In the genomic region with DNA sequence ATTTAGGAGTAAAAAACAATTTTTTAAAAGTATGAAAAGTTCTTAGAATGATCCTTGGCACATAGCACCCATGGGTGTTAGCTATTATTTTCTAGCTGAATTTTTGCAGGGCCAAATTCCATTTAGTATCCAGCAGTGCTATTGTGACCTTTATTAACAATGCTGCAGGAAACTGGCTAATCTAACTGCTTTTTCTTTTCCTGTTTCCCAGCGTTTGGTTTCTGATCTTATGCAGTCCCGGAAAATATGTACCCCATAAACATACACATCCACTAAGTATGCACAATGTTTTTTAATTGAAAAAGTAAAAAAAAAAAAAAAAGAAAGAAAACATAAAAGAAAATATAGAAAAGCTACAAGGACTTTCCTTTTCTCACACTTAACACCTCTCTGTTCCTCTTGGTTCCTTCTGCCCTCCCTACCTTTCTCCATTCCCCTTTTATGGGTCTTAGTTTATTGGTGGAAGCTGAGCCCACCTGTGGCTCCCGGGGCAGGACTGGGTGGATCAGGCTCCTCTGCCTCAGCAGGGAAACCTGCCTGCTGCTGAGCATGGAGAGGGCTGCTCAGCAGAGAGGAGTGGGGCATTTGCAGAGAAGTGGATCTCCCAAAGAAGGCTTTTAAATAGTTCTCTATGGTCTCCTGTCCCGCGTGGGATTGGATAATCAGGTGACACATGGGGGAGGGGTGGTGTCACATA, we compare ENCODE assay signal across 20 cellular contexts.
"Had no signal": no experiment of that assay in that cellular context is flagged by ENCODE, and none has a peak within 500 bp of the region (broad histone marks: within the 10 kb centered on the region; RNA-seq: fewer than 3 reads in every experiment).

No MANE protein-coding gene starts in this region.

- H3K27ac ChIP-seq: adrenal gland, prostate gland, transverse colon, vagina, WERI-Rb-1 had no signal

- H3K4me3 ChIP-seq: adrenal gland, prostate gland, transverse colon, vagina had no signal

- H3K9me3 ChIP-seq: adrenal gland, prostate gland, transverse colon, vagina had no signal

- H3K4me3 Mint-ChIP-seq: immature natural killer cell; naive thymus-derived CD8-positive, alpha-beta T cell; stimulated activated naive CD8-positive, alpha-beta T cell treated with anti-CD3 and anti-CD28 coated beads, Interleukin-15, Interleukin-2, amounts not matched to agents 100 ng/mL and 50 ng/mL, for 24 hours; T-helper 17 cell had no signal

- H3K36me3 Mint-ChIP-seq: activated naive CD4-positive, alpha-beta T cell treated with anti-CD3 and anti-CD28 coated beads, Interleukin-2, amount 50 U/mL, for 72 hours; immature natural killer cell; naive thymus-derived CD8-positive, alpha-beta T cell had no signal

- H3K27me3 ChIP-seq: adrenal gland, transverse colon, vagina had no signal

- H3K4me1 ChIP-seq: adrenal gland, prostate gland, transverse colon, vagina had no signal

- H3K36me3 ChIP-seq: adrenal gland, prostate gland, transverse colon, vagina, WERI-Rb-1 had no signal

- DNase-seq: activated CD4-positive, alpha-beta T cell treated with anti-CD3 and anti-CD28 coated beads, Interleukin-2, amount 50 U/mL, for 4 hours; activated gamma-delta T cell treated with Interleukin-2 at 50 U/mL for 16 hours; adrenal gland; cerebellar nuclear complex; cortex of kidney; effector CD8-positive, alpha-beta T cell; foreskin fibroblast; head of caudate nucleus; immature natural killer cell; kidney glomerular epithelial cell; naive thymus-derived CD8-positive, alpha-beta T cell; right cardiac atrium; stimulated activated CD4-positive, alpha-beta T cell treated with anti-CD3 and anti-CD28 coated beads, Interleukin-2, amount 100 ng/mL, for 48 hours; T-helper 17 cell; transverse colon; WERI-Rb-1 had no signal

- H3K27ac Mint-ChIP-seq: activated naive CD4-positive, alpha-beta T cell treated with anti-CD3 and anti-CD28 coated beads, Interleukin-2, amount 50 U/mL, for 72 hours; immature natural killer cell; naive thymus-derived CD8-positive, alpha-beta T cell; stimulated activated naive CD8-positive, alpha-beta T cell treated with anti-CD3 and anti-CD28 coated beads, Interleukin-15, Interleukin-2, amounts not matched to agents 100 ng/mL and 50 ng/mL, for 24 hours; T-helper 17 cell had no signal

- H3K4me1 Mint-ChIP-seq: immature natural killer cell; naive thymus-derived CD8-positive, alpha-beta T cell; T-helper 17 cell had no signal

- H3K27me3 Mint-ChIP-seq: stimulated activated naive CD8-positive, alpha-beta T cell treated with anti-CD3 and anti-CD28 coated beads, Interleukin-15, Interleukin-2, amounts not matched to agents 100 ng/mL and 50 ng/mL, for 24 hours; T-helper 17 cell had no signal

- H3K9me3 Mint-ChIP-seq: immature natural killer cell had no signal
